ENCODE assay signal across 32 cellular contexts in the genomic region with DNA sequence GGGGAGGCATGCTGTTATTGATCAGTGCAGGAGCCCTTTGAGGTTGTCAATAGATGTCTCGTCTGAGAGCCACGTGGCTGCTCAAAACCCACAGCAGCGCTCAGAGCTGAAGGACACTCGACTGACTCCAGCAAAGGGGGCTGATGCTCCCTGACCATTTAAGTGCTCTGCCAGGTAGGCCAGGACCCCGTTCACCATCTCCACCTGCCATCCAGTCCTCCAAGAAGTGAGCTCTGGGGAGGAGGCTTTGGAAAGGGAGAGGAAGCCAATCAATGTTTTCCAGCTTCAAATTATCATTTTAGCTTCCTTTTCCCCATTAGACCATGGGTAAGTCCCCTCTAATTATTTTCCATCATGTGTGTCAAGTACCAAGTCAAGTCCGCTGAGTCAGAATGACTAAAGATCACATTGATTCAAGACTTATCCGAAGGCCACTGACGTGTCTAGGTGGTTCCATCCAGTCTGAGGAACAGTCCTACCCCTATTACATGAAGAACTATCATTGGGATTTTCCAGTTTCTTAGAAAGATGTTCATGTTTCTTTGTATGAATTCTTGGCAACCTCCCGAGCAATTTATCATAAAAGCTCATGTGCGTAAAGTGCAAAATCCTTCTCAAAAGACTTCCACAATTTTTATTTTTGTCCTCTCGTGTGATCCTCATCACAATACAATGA.
DNase-seq lines count a peak whose midpoint lies in the region; ATAC-seq and TF ChIP-seq lines count a peak whose summit lies in the region.
"Had no signal": no experiment of that assay in that cellular context is flagged by ENCODE, and none has a peak within 500 bp of the region (broad histone marks: within the 10 kb centered on the region; RNA-seq: fewer than 3 reads in every experiment).

No MANE protein-coding gene starts in this region.

- H3K36me3 Mint-ChIP-seq in CD8-positive, alpha-beta memory T cell = no peaks in the 10 kb centered on the region
- H3K36me3 Mint-ChIP-seq in immature natural killer cell = no peaks in the 10 kb centered on the region
- H3K36me3 Mint-ChIP-seq: activated naive CD4-positive, alpha-beta T cell treated with anti-CD3 and anti-CD28 coated beads, Interleukin-2, amount 10 ng/mL, durations not matched to agents 7 days and 5 days; IgD-negative memory B cell; naive B cell had no signal

- H3K23ac ChIP-seq in mesenchymal stem cell (ENCODE audit: low read length in 2 of 2) = no peak overlapping the region

- H2AFZ ChIP-seq in mesenchymal stem cell (ENCODE audit: low read depth, low read length) = no peak overlapping the region

- H3K9ac ChIP-seq in mesenchymal stem cell (ENCODE audit: low read length) = no peak overlapping the region

- H3K9me3 Mint-ChIP-seq in CD8-positive, alpha-beta memory T cell = peaks cover 0 to 4% (median 0%) of the 10 kb centered on the region in 5 donors
- peaks cover 0 to 2% (median 0%) of the 10 kb centered on the region in 6 donors for H3K9me3 Mint-ChIP-seq in immature natural killer cell
- H3K9me3 Mint-ChIP-seq: activated CD4-positive, alpha-beta T cell treated with anti-CD3 and anti-CD28 coated beads, Interleukin-2, amount 10 ng/mL, durations not matched to agents 7 days and 5 days; activated naive CD4-positive, alpha-beta T cell treated with anti-CD3 and anti-CD28 coated beads, Interleukin-2, amount 10 ng/mL, durations not matched to agents 7 days and 5 days; activated T-helper 1 cell treated with anti-CD3 and anti-CD28 coated beads, Interleukin-12 subunit alpha, Interleukin-12 subunit beta, Interleukin-2, Interleukin-4 antibody, amounts not matched to agents 30 ng/mL and 10 ng/mL and 1 ng/mL, durations not matched to agents 14 hours and 24 hours and 36 hours; central memory CD8-positive, alpha-beta T cell; stimulated activated naive CD8-positive, alpha-beta T cell treated with anti-CD3 and anti-CD28 coated beads, Interleukin-15, Interleukin-2, amounts not matched to agents 100 ng/mL and 50 ng/mL, for 24 hours had no signal

- H3K9me3 ChIP-seq in CD8-positive, alpha-beta memory T cell (ENCODE audit: low read length) = no peaks in the 10 kb centered on the region
- H3K9me3 ChIP-seq in mesenchymal stem cell (ENCODE audit: control insufficient read depth, low read length) = no peaks in the 10 kb centered on the region
- H3K9me3 ChIP-seq: heart right ventricle, right atrium auricular region had no signal

- peak overlapping the region in 1 of 2 experiments; percentile 49 for H2BK12ac ChIP-seq in mesenchymal stem cell (ENCODE audit: low read length in 2 of 2)

- CTCF ChIA-PET in CD8-positive, alpha-beta memory T cell (lab: Charles Lee) = no interaction called here

- no peak overlapping the region for H3K4me2 ChIP-seq in mesenchymal stem cell (ENCODE audit: low read length, poor library complexity, severe bottlenecking)

- no peak overlapping the region for H2BK120ac ChIP-seq in mesenchymal stem cell (ENCODE audit: low read depth, low read length)

- POLR2A ChIA-PET in CD8-positive, alpha-beta memory T cell (lab: Charles Lee) = no interaction called here

- H3K4me1 ChIP-seq in CD8-positive, alpha-beta memory T cell (ENCODE audit: insufficient read depth, low read length) = no peaks in the 10 kb centered on the region
- H3K4me1 ChIP-seq in mesenchymal stem cell (ENCODE audit: control insufficient read depth, insufficient read depth, low read depth, low read length) = peaks cover 5% of the 10 kb centered on the region

- H3K4me3 ChIP-seq in CD8-positive, alpha-beta memory T cell (ENCODE audit: low read length) = no peak overlapping the region
- no peak overlapping the region for H3K4me3 ChIP-seq in epithelial cell of esophagus (ENCODE audit: low read length)
- no peak overlapping the region for H3K4me3 ChIP-seq in mesenchymal stem cell (ENCODE audit: insufficient read depth in 1 of 2, low read depth in 1 of 2, low read length in 2 of 2)
- H3K4me3 ChIP-seq: heart right ventricle, right atrium auricular region had no signal

- H3K27ac Mint-ChIP-seq in CD8-positive, alpha-beta memory T cell = no peak overlapping the region
- no peak overlapping the region for H3K27ac Mint-ChIP-seq in immature natural killer cell
- H3K27ac Mint-ChIP-seq: activated CD4-positive, alpha-beta T cell treated with anti-CD3 and anti-CD28 coated beads, Interleukin-2, amount 10 ng/mL, durations not matched to agents 7 days and 5 days; activated naive CD4-positive, alpha-beta T cell treated with anti-CD3 and anti-CD28 coated beads, Interleukin-2, amount 10 ng/mL, durations not matched to agents 7 days and 5 days; activated T-helper 1 cell treated with anti-CD3 and anti-CD28 coated beads, Interleukin-12 subunit alpha, Interleukin-12 subunit beta, Interleukin-2, Interleukin-4 antibody, amounts not matched to agents 30 ng/mL and 10 ng/mL and 1 ng/mL, durations not matched to agents 14 hours and 24 hours and 36 hours; IgD-negative memory B cell; naive B cell; stimulated activated naive CD8-positive, alpha-beta T cell treated with anti-CD3 and anti-CD28 coated beads, Interleukin-15, Interleukin-2, amounts not matched to agents 100 ng/mL and 50 ng/mL, for 24 hours had no signal

- H3K18ac ChIP-seq in mesenchymal stem cell (ENCODE audit: low read depth in 1 of 2, low read length in 2 of 2) = no peak overlapping the region

- H3K27me3 ChIP-seq in CD8-positive, alpha-beta memory T cell (ENCODE audit: insufficient read depth, low read length, poor library complexity, severe bottlenecking) = no peaks in the 10 kb centered on the region
- no peaks in the 10 kb centered on the region for H3K27me3 ChIP-seq in mesenchymal stem cell (ENCODE audit: control insufficient read depth in 1 of 2, insufficient read depth in 1 of 2, low read length in 2 of 2)
- H3K27me3 ChIP-seq: heart right ventricle, right atrium auricular region had no signal

- H3K4me3 Mint-ChIP-seq in CD8-positive, alpha-beta memory T cell = no peak overlapping the region
- no peak overlapping the region for H3K4me3 Mint-ChIP-seq in immature natural killer cell
- H3K4me3 Mint-ChIP-seq: activated CD4-positive, alpha-beta T cell treated with anti-CD3 and anti-CD28 coated beads, Interleukin-2, amount 10 ng/mL, durations not matched to agents 7 days and 5 days; activated naive CD4-positive, alpha-beta T cell treated with anti-CD3 and anti-CD28 coated beads, Interleukin-2, amount 10 ng/mL, durations not matched to agents 7 days and 5 days; activated T-helper 1 cell treated with anti-CD3 and anti-CD28 coated beads, Interleukin-12 subunit alpha, Interleukin-12 subunit beta, Interleukin-2, Interleukin-4 antibody, amounts not matched to agents 30 ng/mL and 10 ng/mL and 1 ng/mL, durations not matched to agents 14 hours and 24 hours and 36 hours; central memory CD8-positive, alpha-beta T cell; IgD-negative memory B cell; stimulated activated naive CD8-positive, alpha-beta T cell treated with anti-CD3 and anti-CD28 coated beads, Interleukin-15, Interleukin-2, amounts not matched to agents 100 ng/mL and 50 ng/mL, for 24 hours had no signal

- WGBS in mesenchymal stem cell = 97% methylated on average over 9 of the region's 11 CpGs

- H2AK5ac ChIP-seq in mesenchymal stem cell (ENCODE audit: low read length, severe bottlenecking) = no peak overlapping the region

- H2BK15ac ChIP-seq in mesenchymal stem cell (ENCODE audit: low read depth, poor library complexity, severe bottlenecking) = no peak overlapping the region

- H4K91ac ChIP-seq in mesenchymal stem cell (ENCODE audit: low read length) = no peak overlapping the region

- DNase-seq in CD8-positive, alpha-beta memory T cell = no peak
- DNase-seq in RKO (ENCODE audit: low spot score) (peak; percentile 70), epithelial cell of esophagus (ENCODE audit: low read depth) (peak; percentile 52), mesenchymal stem cell (peak; percentile 9), immature natural killer cell (no peak), NCI-H446 (lab: John Stamatoyannopoulos, UW) (no peak)
- no peak for DNase-seq in activated CD4-positive, alpha-beta T cell treated with anti-CD3 and anti-CD28 coated beads, Interleukin-2, amount 50 U/mL, for 4 hours
- DNase-seq in stimulated activated naive CD8-positive, alpha-beta T cell treated with anti-CD3 and anti-CD28 coated beads, Interleukin-15, Interleukin-2, amounts not matched to agents 100 U/mL and 50 U/mL, for 24 hours = no peak
- DNase-seq: activated CD4-positive, alpha-beta T cell treated with anti-CD3 and anti-CD28 coated beads, Interleukin-2, amount 10 ng/mL, durations not matched to agents 7 days and 5 days; activated naive CD4-positive, alpha-beta T cell treated with anti-CD3 and anti-CD28 coated beads, Interleukin-2, amount 10 ng/mL, durations not matched to agents 7 days and 5 days; amygdala; dermis blood vessel endothelial cell; foreskin fibroblast; MM.1S; naive B cell; NCI-H1417 treated with DMSO at 0.1 percent for 48 hours; NCI-H2107; NCI-H524; NK-92 treated with Interleukin-12 subunit alpha and Interleukin-12 subunit beta, amount 100 ng/mL, for 24 hours; occipital lobe; stimulated activated CD4-positive, alpha-beta T cell treated with anti-CD3 and anti-CD28 coated beads, Interleukin-12 subunit alpha, Interleukin-12 subunit beta, amount 100 ng/mL, for 4 hours; T-helper 2 cell had no signal

- TF ChIP-seq CTCF in epithelial cell of esophagus (IDR thresholded peaks at IDR 0.05; ENCODE audit: insufficient read depth, low read depth, low read length, missing control alignments) = no peak

- no peak for ATAC-seq in stimulated activated naive CD8-positive, alpha-beta T cell treated with anti-CD3 and anti-CD28 coated beads, Interleukin-15, Interleukin-2, amounts not matched to agents 100 U/mL and 50 U/mL, for 24 hours
- ATAC-seq: left lobe of liver, Panc1 had no signal

- no peaks in the 10 kb centered on the region for H3K79me1 ChIP-seq in mesenchymal stem cell (replicated peaks; ENCODE audit: low read length, poor library complexity, severe bottlenecking)

- no peaks in the 10 kb centered on the region for H3K36me3 ChIP-seq in CD8-positive, alpha-beta memory T cell (ENCODE audit: insufficient read depth, low read length)
- H3K36me3 ChIP-seq in mesenchymal stem cell (ENCODE audit: control insufficient read depth in 1 of 2, insufficient read depth in 2 of 2, low read depth in 1 of 2, low read length in 2 of 2) = no peaks in the 10 kb centered on the region
- H3K36me3 ChIP-seq: heart right ventricle, right atrium auricular region had no signal

- H3K27me3 Mint-ChIP-seq in CD8-positive, alpha-beta memory T cell = peaks cover 6 to 8% of the 10 kb centered on the region in 2 donors
- H3K27me3 Mint-ChIP-seq in immature natural killer cell (ENCODE audit: low read depth in 3 of 3) = peaks cover 2 to 8% (median 2%) of the 10 kb centered on the region in 3 donors
- H3K27me3 Mint-ChIP-seq: activated CD4-positive, alpha-beta T cell treated with anti-CD3 and anti-CD28 coated beads, Interleukin-2, amount 10 ng/mL, durations not matched to agents 7 days and 5 days; activated naive CD4-positive, alpha-beta T cell treated with anti-CD3 and anti-CD28 coated beads, Interleukin-2, amount 10 ng/mL, durations not matched to agents 7 days and 5 days; IgD-negative memory B cell had no signal

- H3K4me1 Mint-ChIP-seq in CD8-positive, alpha-beta memory T cell = peaks cover 0 to 4% (median 0%) of the 10 kb centered on the region in 3 donors
- H3K4me1 Mint-ChIP-seq in immature natural killer cell = peaks cover 4 to 7% of the 10 kb centered on the region in 2 donors
- H3K4me1 Mint-ChIP-seq: activated CD4-positive, alpha-beta T cell treated with anti-CD3 and anti-CD28 coated beads, Interleukin-2, amount 10 ng/mL, durations not matched to agents 7 days and 5 days; activated naive CD4-positive, alpha-beta T cell treated with anti-CD3 and anti-CD28 coated beads, Interleukin-2, amount 10 ng/mL, durations not matched to agents 7 days and 5 days had no signal

- no peak overlapping the region for H2BK5ac ChIP-seq in mesenchymal stem cell (ENCODE audit: low read depth, low read length, poor library complexity, severe bottlenecking)

- no peak overlapping the region for H4K8ac ChIP-seq in mesenchymal stem cell (ENCODE audit: low read length)

- H3K14ac ChIP-seq in mesenchymal stem cell (ENCODE audit: low read length in 2 of 2) = no peak overlapping the region

- no peak overlapping the region for H3K4ac ChIP-seq in mesenchymal stem cell (ENCODE audit: low read depth in 1 of 2, low read length in 2 of 2)

- peak overlapping the region; percentile 24 for H3K27ac ChIP-seq in CD8-positive, alpha-beta memory T cell (ENCODE audit: low read depth, low read length)
- H3K27ac ChIP-seq in mesenchymal stem cell (ENCODE audit: low read length, poor library complexity, severe bottlenecking) = no peak overlapping the region
- H3K27ac ChIP-seq: C4-2B, heart right ventricle, VCaP had no signal

Comparison
In these comparisons a context has a peak if more than half of its experiments do, and no peak if none do; other contexts are left out.
1. DNase-seq: peak in RKO (single experiment), epithelial cell of esophagus (single experiment) and mesenchymal stem cell (single experiment); none in CD8-positive, alpha-beta memory T cell (0 of 5), activated CD4-positive, alpha-beta T cell treated with anti-CD3 and anti-CD28 coated beads, Interleukin-2, amount 50 U/mL, for 4 hours (0 of 2), immature natural killer cell (0 of 3), NCI-H446 (0 of 2) and stimulated activated naive CD8-positive, alpha-beta T cell treated with anti-CD3 and anti-CD28 coated beads, Interleukin-15, Interleukin-2, amounts not matched to agents 100 U/mL and 50 U/mL, for 24 hours (single experiment).